Comparison of ENCODE assay signal across 20 cellular contexts in genomic region chr15:34001536-34001935, GRCh38. TPM values are rescaled to one million over a fixed set of nuclear protein-coding genes. Genes with fewer than 3 reads are reported as not detected.
"Had no signal": no experiment of that assay in that cellular context is flagged by ENCODE, and none has a peak within 500 bp of the region (broad histone marks: within the 10 kb centered on the region; RNA-seq: fewer than 3 reads in every experiment).

No MANE protein-coding gene starts in this region.

- H3K27me3 Mint-ChIP-seq: activated CD4-positive, alpha-beta T cell treated with anti-CD3 and anti-CD28 coated beads, Interleukin-2, amount 10 ng/mL, durations not matched to agents 7 days and 5 days; naive thymus-derived CD8-positive, alpha-beta T cell; type B pancreatic cell had no signal

- H3K4me1 Mint-ChIP-seq: activated CD4-positive, alpha-beta T cell treated with anti-CD3 and anti-CD28 coated beads, Interleukin-2, amount 10 ng/mL, durations not matched to agents 7 days and 5 days had no signal

- H3K27me3 ChIP-seq: adrenal gland, dorsolateral prefrontal cortex, suprapubic skin had no signal

- ATAC-seq: left cardiac atrium; mucosa of descending colon; naive thymus-derived CD8-positive, alpha-beta T cell; sciatic nerve had no signal

- H3K4me1 ChIP-seq: prostate gland, suprapubic skin had no signal

- H3K36me3 Mint-ChIP-seq: type B pancreatic cell had no signal

- H3K9me3 ChIP-seq: adrenal gland, mucosa of descending colon, prostate gland, suprapubic skin had no signal

- H3K4me3 ChIP-seq: adrenal gland, dorsolateral prefrontal cortex, lung, mucosa of descending colon, prostate gland, suprapubic skin had no signal

- H3K4me3 Mint-ChIP-seq: activated CD4-positive, alpha-beta T cell treated with anti-CD3 and anti-CD28 coated beads, Interleukin-2, amount 10 ng/mL, durations not matched to agents 7 days and 5 days; naive thymus-derived CD8-positive, alpha-beta T cell; type B pancreatic cell had no signal

- H3K27ac ChIP-seq: adrenal gland, dorsolateral prefrontal cortex, prostate gland, suprapubic skin had no signal

- FAIRE-seq: TTC549 had no signal

- DNase-seq: activated CD4-positive, alpha-beta T cell treated with anti-CD3 and anti-CD28 coated beads, Interleukin-2, amount 10 ng/mL, durations not matched to agents 7 days and 5 days; activated CD4-positive, CD25-positive, alpha-beta regulatory T cell; activated naive CD4-positive, alpha-beta T cell treated with anti-CD3 and anti-CD28 coated beads, Interleukin-2, amount 50 U/mL, for 16 hours; adrenal gland; dorsolateral prefrontal cortex; hypothalamus; left cardiac atrium; mucosa of descending colon; naive thymus-derived CD8-positive, alpha-beta T cell; stimulated activated CD4-positive, alpha-beta T cell treated with anti-CD3 and anti-CD28 coated beads, Interleukin-12 subunit alpha, Interleukin-12 subunit beta, amount 100 ng/mL, for 4 hours; stimulated activated naive CD4-positive, alpha-beta T cell; T-helper 2 cell had no signal

- H3K36me3 ChIP-seq: adrenal gland, prostate gland, suprapubic skin had no signal

- H3K27ac Mint-ChIP-seq: activated CD4-positive, alpha-beta T cell treated with anti-CD3 and anti-CD28 coated beads, Interleukin-2, amount 10 ng/mL, durations not matched to agents 7 days and 5 days; activated T-helper 2 cell treated with anti-CD3 and anti-CD28 coated beads, Interferon-gamma antibody, Interleukin-2, Interleukin-4, amounts not matched to agents 10 μg/mL and 5 μg/mL and 100 μg/mL, durations not matched to agents 14 hours and 24 hours and 36 hours; naive thymus-derived CD8-positive, alpha-beta T cell; type B pancreatic cell had no signal

RNA-seq across cellular contexts. Expression of gene CHRM5, which starts 33.2 kb away (rescaled TPM):
- total RNA-seq: activated CD4-positive, alpha-beta T cell treated with anti-CD3 and anti-CD28 coated beads, Interleukin-2, amount 10 ng/mL, durations not matched to agents 7 days and 5 days; activated T-helper 2 cell treated with anti-CD3 and anti-CD28 coated beads, Interferon-gamma antibody, Interleukin-2, Interleukin-4, amounts not matched to agents 10 μg/mL and 5 μg/mL and 100 μg/mL, durations not matched to agents 14 hours and 24 hours and 36 hours; adrenal gland; fibroblast of lung; left cardiac atrium; mucosa of descending colon; naive thymus-derived CD8-positive, alpha-beta T cell; suprapubic skin had no signal
